ENCODE assay signal across 20 cellular contexts in genomic region chr10:88624840-88625239, GRCh38. TPM values are rescaled to one million over a fixed set of nuclear protein-coding genes. Genes with fewer than 3 reads are reported as not detected.
A peak's percentile ranks its signal among the peaks of the same experiment; 100 is the strongest.
DNase-seq lines count a peak whose midpoint lies in the region; ATAC-seq and TF ChIP-seq lines count a peak whose summit lies in the region.
"Had no signal": no experiment of that assay in that cellular context is flagged by ENCODE, and none has a peak within 500 bp of the region (broad histone marks: within the 10 kb centered on the region; RNA-seq: fewer than 3 reads in every experiment).

No MANE protein-coding gene starts in this region.

- H3K27ac ChIP-seq in left lung, result no peak overlapping the region
- H3K27ac ChIP-seq: 22Rv1, GM23248 had no signal

- H3K4me3 Mint-ChIP-seq in stimulated activated naive B cell treated with anti-CD40 and anti-IgM and Interleukin-4, amounts not matched to agents 10 μg/mL and 1 μg/mL and 100 μg/mL, for 72 hours, result no peak overlapping the region
- H3K4me3 Mint-ChIP-seq: CD4-positive, alpha-beta memory T cell had no signal

- DNase-seq in NOMO-1 treated with DMSO at 0.1 percent for 48 hours (lab: John Stamatoyannopoulos, UW; ENCODE audit: unreplicated experiment) (peak; percentile 3), NOMO-1 (lab: John Stamatoyannopoulos, UW; ENCODE audit: unreplicated experiment in 2 of 2) (no peak), epithelial cell of proximal tubule (ENCODE audit: low read depth) (peak; percentile 32), left lung (no peak), NCI-H82 treated with DMSO at 0.1 percent for 48 hours (lab: John Stamatoyannopoulos, UW; ENCODE audit: unreplicated experiment) (no peak)
- DNase-seq in stimulated activated naive B cell treated with anti-CD40 and anti-IgM and Interleukin-4, amounts not matched to agents 10 μg/mL and 1 μg/mL and 100 μg/mL, for 72 hours, result no peak
- DNase-seq in activated effector memory CD4-positive, alpha-beta T cell treated with anti-CD3 and anti-CD28 coated beads, Interleukin-2, amount 50 U/mL, for 16 hours, result no peak
- DNase-seq in stimulated activated naive CD4-positive, alpha-beta T cell (lab: John Stamatoyannopoulos, UW), result no peak
- DNase-seq: C1 segment of cervical spinal cord; Calu3; CD4-positive, alpha-beta memory T cell; COR-L47; DMS153; DND-41; GM23248; H7; HCEC 1CT had no signal

- peaks cover 0 to 10% of the 10 kb centered on the region in 2 donors for H3K4me1 Mint-ChIP-seq in stimulated activated naive B cell treated with anti-CD40 and anti-IgM and Interleukin-4, amounts not matched to agents 10 μg/mL and 1 μg/mL and 100 μg/mL, for 72 hours
- H3K4me1 Mint-ChIP-seq: CD4-positive, alpha-beta memory T cell had no signal

- H3K4me3 ChIP-seq in epithelial cell of proximal tubule (ENCODE audit: low read depth, low read length) (no peak overlapping the region), left lung (no peak overlapping the region)
- H3K4me3 ChIP-seq: GM12878, GM23248 had no signal

- peaks cover 0 to 5% of the 10 kb centered on the region in 2 donors for H3K9me3 Mint-ChIP-seq in stimulated activated naive B cell treated with anti-CD40 and anti-IgM and Interleukin-4, amounts not matched to agents 10 μg/mL and 1 μg/mL and 100 μg/mL, for 72 hours

- H3K27ac Mint-ChIP-seq in stimulated activated naive B cell treated with anti-CD40 and anti-IgM and Interleukin-4, amounts not matched to agents 10 μg/mL and 1 μg/mL and 100 μg/mL, for 72 hours, result no peak overlapping the region
- H3K27ac Mint-ChIP-seq: CD4-positive, alpha-beta memory T cell had no signal

- no peaks in the 10 kb centered on the region for H3K4me1 ChIP-seq in left lung

- H3K36me3 ChIP-seq in left lung, result no peaks in the 10 kb centered on the region

- intact Hi-C loops in left lung (cut with DNase I), result no loop called here

- peak; percentile 83 for ATAC-seq in left lung
- peak; percentile 20 to 46 for ATAC-seq in stimulated activated naive B cell treated with anti-CD40 and anti-IgM and Interleukin-4, amounts not matched to agents 10 μg/mL and 1 μg/mL and 100 μg/mL, for 72 hours (replicated peaks)
- ATAC-seq: GM12878 had no signal

- H3K27me3 Mint-ChIP-seq in stimulated activated naive B cell treated with anti-CD40 and anti-IgM and Interleukin-4, amounts not matched to agents 10 μg/mL and 1 μg/mL and 100 μg/mL, for 72 hours, result no peaks in the 10 kb centered on the region
- H3K27me3 Mint-ChIP-seq: CD4-positive, alpha-beta memory T cell had no signal

- no peaks in the 10 kb centered on the region for H3K27me3 ChIP-seq in left lung

- H3K9me3 ChIP-seq in left lung, result peaks cover 0 to 5% of the 10 kb centered on the region in 2 donors

- no peaks in the 10 kb centered on the region for H3K36me3 Mint-ChIP-seq in stimulated activated naive B cell treated with anti-CD40 and anti-IgM and Interleukin-4, amounts not matched to agents 10 μg/mL and 1 μg/mL and 100 μg/mL, for 72 hours
- H3K36me3 Mint-ChIP-seq: CD4-positive, alpha-beta memory T cell had no signal

- TF ChIP-seq CTCF in epithelial cell of proximal tubule (conservative IDR thresholded peaks at IDR 0.05; ENCODE audit: low read depth, low read length), result no peak
- no peak for TF ChIP-seq CTCF in left lung (IDR thresholded peaks at IDR 0.05)

RNA-seq across cellular contexts. Expression of gene LIPJ, which starts 38.3 kb away (rescaled TPM):
- total RNA-seq in epithelial cell of proximal tubule (not detected in 2 replicates), left lung (not detected)
- total RNA-seq: Calu3, GM23248, H1, H7 had no signal

RNA-seq across cellular contexts. Expression of gene LIPF, which starts 39.4 kb away (rescaled TPM):
- total RNA-seq in epithelial cell of proximal tubule, result not detected in 2 replicates
- not detected for total RNA-seq in left lung
- total RNA-seq: Calu3; CD4-positive, alpha-beta memory T cell; GM12878; GM23248; H1; H7 had no signal

RNA-seq across cellular contexts. Expression of gene RNLS, which starts 41.7 kb away (rescaled TPM):
- 7.1 and 9.7 TPM in 2 replicates for total RNA-seq in epithelial cell of proximal tubule
- 1 to 10 TPM; 5.8 to 8.8 TPM for total RNA-seq in left lung

Comparison
In these comparisons a context has a peak if more than half of its experiments do, and no peak if none do; other contexts are left out.
1. DNase-seq: peak in NOMO-1 treated with DMSO at 0.1 percent for 48 hours (single experiment) and epithelial cell of proximal tubule (single experiment); none in NOMO-1 (0 of 2), left lung (0 of 2), stimulated activated naive B cell treated with anti-CD40 and anti-IgM and Interleukin-4, amounts not matched to agents 10 μg/mL and 1 μg/mL and 100 μg/mL, for 72 hours (single experiment), NCI-H82 treated with DMSO at 0.1 percent for 48 hours (single experiment), activated effector memory CD4-positive, alpha-beta T cell treated with anti-CD3 and anti-CD28 coated beads, Interleukin-2, amount 50 U/mL, for 16 hours (single experiment) and stimulated activated naive CD4-positive, alpha-beta T cell (0 of 6).